ENCODE assay signal across 1 cellular context in genomic region chr12:55683676-55684075, GRCh38.
TF ChIP-seq lines count a peak whose summit lies in the region.

No MANE protein-coding gene starts in this region.

TF ChIP-seq in HepG2, 621 proteins besides CTCF, POLR2A, EP300 and RAD21:
- no peak for TF ChIP-seq FOSL2 (CRISPR knock-in tag; IDR thresholded peaks at IDR 0.05)
- TF ChIP-seq ZHX2 (IDR thresholded peaks at IDR 0.05; ENCODE audit: low read depth) = no peak
- TF ChIP-seq ZHX2 (CRISPR knock-in tag; IDR thresholded peaks at IDR 0.05; ENCODE audit: borderline replicate concordance) = no peak
- no peak for TF ChIP-seq HNRNPK (IDR thresholded peaks at IDR 0.05; ENCODE audit: low read depth, low read length, poor library complexity, severe bottlenecking)
- no peak for TF ChIP-seq ZNF468 (CRISPR knock-in tag; IDR thresholded peaks at IDR 0.05)
- TF ChIP-seq IRX3 (CRISPR knock-in tag; IDR thresholded peaks at IDR 0.05; ENCODE audit: borderline replicate concordance, low read depth) = no peak
- TF ChIP-seq FOXP1 (IDR thresholded peaks at IDR 0.05) = no peak
- TF ChIP-seq FOXP1 (CRISPR knock-in tag; IDR thresholded peaks at IDR 0.05) = no peak
- TF ChIP-seq MED1 (CRISPR knock-in tag; IDR thresholded peaks at IDR 0.05) = no peak
